Comparison of ENCODE assay signal across 8 cellular contexts in genomic region chr12:27334052-27334720, GRCh38. TPM values are rescaled to one million over a fixed set of nuclear protein-coding genes. Genes with fewer than 3 reads are reported as not detected.
DNase-seq lines count a peak whose midpoint lies in the region; ATAC-seq and TF ChIP-seq lines count a peak whose summit lies in the region.

No MANE protein-coding gene starts in this region.

- peak overlapping the region; percentile 82 for H3K4me3 Mint-ChIP-seq in activated CD4-positive, alpha-beta T cell treated with anti-CD3 and anti-CD28 coated beads for 36 hours

- no peaks in the 10 kb centered on the region for H3K36me3 Mint-ChIP-seq in activated CD4-positive, alpha-beta T cell treated with anti-CD3 and anti-CD28 coated beads for 36 hours (ENCODE audit: low read depth)

- TF ChIP-seq POLR2A in erythroblast (IDR thresholded peaks at IDR 0.05; ENCODE audit: low read length) = peak; percentile 24

- peak overlapping the region in 6 of 7 experiments; percentile 65 to 86 (median 76) for H3K4me3 ChIP-seq in skin epidermis

- ATAC-seq in activated CD4-positive, alpha-beta T cell treated with anti-CD3 and anti-CD28 coated beads for 36 hours = no peak

- H3K27me3 Mint-ChIP-seq in activated CD4-positive, alpha-beta T cell treated with anti-CD3 and anti-CD28 coated beads for 36 hours = peaks cover 30% of the 10 kb centered on the region

- peak overlapping the region; percentile 62 for H3K27ac Mint-ChIP-seq in activated CD4-positive, alpha-beta T cell treated with anti-CD3 and anti-CD28 coated beads for 36 hours

- H3K4me1 Mint-ChIP-seq in activated CD4-positive, alpha-beta T cell treated with anti-CD3 and anti-CD28 coated beads for 36 hours = peaks cover 39% of the 10 kb centered on the region

- no peak for DNase-seq in activated CD4-positive, alpha-beta T cell treated with anti-CD3 and anti-CD28 coated beads for 36 hours
- DNase-seq in activated CD4-positive, alpha-beta T cell treated with anti-CD3 and anti-CD28 coated beads, Interleukin-2, amount 50 U/mL, for 4 hours = no peak
- peak; percentile 11 for DNase-seq in NCI-H69 (lab: John Stamatoyannopoulos, UW)
- DNase-seq in erythroblast (lab: John Stamatoyannopoulos, UW) = peak; percentile 42 to 78
- DNase-seq in hepatic stellate cell (ENCODE audit: low spot score) = no peak
- DNase-seq in DMS79 treated with DMSO at 0.1 percent for 48 hours (lab: John Stamatoyannopoulos, UW) = no peak
- DNase-seq in HPDE6-E6E7 (ENCODE audit: extremely low spot score) = no peak

- CTCF ChIA-PET in activated CD4-positive, alpha-beta T cell treated with anti-CD3 and anti-CD28 coated beads for 36 hours (lab: Charles Lee) = interaction anchor here (0.5 to 0.9 kb wide), 2 partner anchors 50 to 312 kb away, joined by 3 to 4 read pairs; partner anchors contain the start of gene MED21

- no peaks in the 10 kb centered on the region for H3K9me3 Mint-ChIP-seq in activated CD4-positive, alpha-beta T cell treated with anti-CD3 and anti-CD28 coated beads for 36 hours (ENCODE audit: low read depth)

- intact Hi-C loops in activated CD4-positive, alpha-beta T cell treated with anti-CD3 and anti-CD28 coated beads for 36 hours (cut with DNase I, micrococcal nuclease) = loop anchor here (5.0 kb wide), 3 partner anchors 48 to 378 kb away; partner anchors contain the start of genes MRPS35 (in 1 of the 2) and PPFIBP1 (in 1 of the 2)

- H3K27ac ChIP-seq in skin epidermis = peak overlapping the region in 9 of 21 experiments; percentile 58 to 86 (median 78)

- POLR2A ChIA-PET in activated CD4-positive, alpha-beta T cell treated with anti-CD3 and anti-CD28 coated beads for 36 hours (lab: Charles Lee) = no interaction called here

RNA-seq across cellular contexts. Expression of gene BMAL2, which starts 1.6 kb away (rescaled TPM):
- 10 to 100 TPM; 10.9 to 13.2 TPM for total RNA-seq in activated CD4-positive, alpha-beta T cell treated with anti-CD3 and anti-CD28 coated beads for 36 hours

Comparison
In these comparisons a context has a peak if more than half of its experiments do, and no peak if none do; other contexts are left out.
1. DNase-seq: peak in NCI-H69 (single experiment) and erythroblast (2 of 2); none in activated CD4-positive, alpha-beta T cell treated with anti-CD3 and anti-CD28 coated beads for 36 hours (single experiment), activated CD4-positive, alpha-beta T cell treated with anti-CD3 and anti-CD28 coated beads, Interleukin-2, amount 50 U/mL, for 4 hours (0 of 2), hepatic stellate cell (single experiment), DMS79 treated with DMSO at 0.1 percent for 48 hours (single experiment) and HPDE6-E6E7 (single experiment).